In genomic region chr7:36029311-36029710, GRCh38 we compare ENCODE assay signal across 26 cellular contexts.
A peak's percentile ranks its signal among the peaks of the same experiment; 100 is the strongest.
DNase-seq lines count a peak whose midpoint lies in the region; ATAC-seq, FAIRE-seq and TF ChIP-seq lines count a peak whose summit lies in the region.
"Had no signal": no experiment of that assay in that cellular context is flagged by ENCODE, and none has a peak within 500 bp of the region (broad histone marks: within the 10 kb centered on the region; RNA-seq: fewer than 3 reads in every experiment).

No MANE protein-coding gene starts in this region.

- intact Hi-C loops in HepG2 (cut with micrococcal nuclease; ENCODE audit: unreplicated experiment), result no loop called here
- intact Hi-C loops in right lobe of liver (cut with DNase I), result no loop called here
- intact Hi-C loops in K562 (cut with micrococcal nuclease), result no loop called here
- intact Hi-C loops in activated CD8-positive, alpha-beta T cell treated with anti-CD3 and anti-CD28 coated beads for 36 hours (cut with micrococcal nuclease), result no loop called here

- peaks cover 4% of the 10 kb centered on the region for H3K27me3 Mint-ChIP-seq in nephron progenitor cell (ENCODE audit: low read depth, poor library complexity)
- H3K27me3 Mint-ChIP-seq in activated CD8-positive, alpha-beta T cell treated with anti-CD3 and anti-CD28 coated beads for 36 hours, result peaks cover 6% of the 10 kb centered on the region

- H3K4me1 Mint-ChIP-seq in nephron progenitor cell, result peaks cover 6% of the 10 kb centered on the region
- H3K4me1 Mint-ChIP-seq in activated CD8-positive, alpha-beta T cell treated with anti-CD3 and anti-CD28 coated beads for 36 hours (ENCODE audit: low read depth), result no peaks in the 10 kb centered on the region
- H3K4me1 Mint-ChIP-seq: CD14-positive monocyte; CD8-positive, alpha-beta memory T cell had no signal

- ATAC-seq in HepG2, result no peak
- ATAC-seq in right lobe of liver, result no peak
- no peak for ATAC-seq in K562
- ATAC-seq in HG03442 (IDR thresholded peaks at IDR 0.05; ENCODE audit: unreplicated experiment), result no peak
- ATAC-seq in activated CD8-positive, alpha-beta T cell treated with anti-CD3 and anti-CD28 coated beads for 36 hours, result no peak
- ATAC-seq: GM23338, HCT116 had no signal

- peak overlapping the region; percentile 19 for H3K27ac Mint-ChIP-seq in nephron progenitor cell
- H3K27ac Mint-ChIP-seq in activated CD8-positive, alpha-beta T cell treated with anti-CD3 and anti-CD28 coated beads for 36 hours, result no peak overlapping the region
- H3K27ac Mint-ChIP-seq: CD14-positive monocyte; CD4-positive, alpha-beta T cell; CD8-positive, alpha-beta memory T cell; GM23338; H9 had no signal

- H3K9me3 ChIP-seq in HepG2 (ENCODE audit: low read length) (no peaks in the 10 kb centered on the region), right lobe of liver (no peaks in the 10 kb centered on the region), K562 (replicated peaks; ENCODE audit: control insufficient read depth, insufficient read depth, low read depth, low read length) (no peaks in the 10 kb centered on the region)
- H3K9me3 ChIP-seq: BE2C; BLaER1 treated with 17β-estradiol and CSF1 and Interleukin-3, amounts not matched to agents 10 nM and 100 nM had no signal

- H3K36me3 ChIP-seq in HepG2 (replicated peaks in 1 of 2; ENCODE audit: control insufficient read depth in 1 of 2, insufficient read depth in 2 of 2, low read length in 2 of 2) (no peaks in the 10 kb centered on the region), right lobe of liver (no peaks in the 10 kb centered on the region), K562 (ENCODE audit: control insufficient read depth, insufficient read depth, low read length) (no peaks in the 10 kb centered on the region)
- H3K36me3 ChIP-seq: BE2C; BLaER1 treated with 17β-estradiol and CSF1 and Interleukin-3, amounts not matched to agents 10 nM and 100 nM had no signal

- H3K27ac ChIP-seq in HepG2 (ENCODE audit: extremely low read length, insufficient read depth, low read length), result no peak overlapping the region
- H3K27ac ChIP-seq in right lobe of liver, result no peak overlapping the region
- no peak overlapping the region for H3K27ac ChIP-seq in K562 (ENCODE audit: extremely low read depth, low read depth, low read length)
- H3K27ac ChIP-seq: 22Rv1; BLaER1 treated with 17β-estradiol and CSF1 and Interleukin-3, amounts not matched to agents 10 nM and 100 nM had no signal

- H3K4me3 ChIP-seq in HepG2 (replicated peaks in 1 of 3; ENCODE audit: insufficient read depth in 1 of 3, low read depth in 2 of 3, low read length in 3 of 3), result no peak overlapping the region
- H3K4me3 ChIP-seq in right lobe of liver, result no peak overlapping the region
- H3K4me3 ChIP-seq in K562, result no peak overlapping the region
- H3K4me3 ChIP-seq: BLaER1 treated with 17β-estradiol and CSF1 and Interleukin-3, amounts not matched to agents 10 nM and 100 nM; GM23338 had no signal

- H3K27me3 ChIP-seq in HepG2 (ENCODE audit: control insufficient read depth in 1 of 2, insufficient read depth in 2 of 2, low read length in 2 of 2) (peaks cover 0 to 8% of the 10 kb centered on the region in 2 experiments; a peak in 2 of 5 replicates), right lobe of liver (no peaks in the 10 kb centered on the region), K562 (ENCODE audit: control insufficient read depth in 2 of 2, insufficient read depth in 2 of 2, low read length in 2 of 2) (peaks cover 5 to 27% of the 10 kb centered on the region in 2 experiments; a peak in 3 of 5 replicates)
- H3K27me3 ChIP-seq: BE2C; BLaER1 treated with 17β-estradiol and CSF1 and Interleukin-3, amounts not matched to agents 10 nM and 100 nM had no signal

- H3K4me1 ChIP-seq in HepG2 (ENCODE audit: insufficient read depth, low read length) (no peaks in the 10 kb centered on the region), right lobe of liver (no peaks in the 10 kb centered on the region), K562 (replicated peaks in 1 of 2; ENCODE audit: control insufficient read depth in 2 of 2, insufficient read depth in 2 of 2, low read length in 2 of 2) (no peaks in the 10 kb centered on the region)
- H3K4me1 ChIP-seq: BE2C had no signal

- H3K79me2 ChIP-seq in HepG2 (ENCODE audit: insufficient read depth, low read length) (no peaks in the 10 kb centered on the region), K562 (ENCODE audit: control insufficient read depth, insufficient read depth, low read length) (no peaks in the 10 kb centered on the region)

- H4K20me1 ChIP-seq in HepG2 (ENCODE audit: insufficient read depth, low read length), result no peaks in the 10 kb centered on the region
- H4K20me1 ChIP-seq in K562 (replicated peaks; ENCODE audit: control insufficient read depth, insufficient read depth, low read length), result no peaks in the 10 kb centered on the region
- H4K20me1 ChIP-seq: BLaER1 treated with 17β-estradiol and CSF1 and Interleukin-3, amounts not matched to agents 10 nM and 100 nM had no signal

- DNase-seq in HepG2 (ENCODE audit: low spot score) (no peak), right lobe of liver (no peak), K562 (ENCODE audit: extremely low read depth in 1 of 4, low spot score in 3 of 4) (no peak), nephron progenitor cell (no peak)
- DNase-seq in activated CD4-positive, alpha-beta T cell treated with anti-CD3 and anti-CD28 coated beads for 4 hours, result no peak
- DNase-seq in activated CD8-positive, alpha-beta T cell treated with anti-CD3 and anti-CD28 coated beads for 36 hours, result no peak
- DNase-seq: ACHN; AML-193; BE2C; CD4-positive, alpha-beta T cell; CD8-positive, alpha-beta memory T cell; DMS 273 treated with DMSO at 0.1 percent for 48 hours; DMS79; EL; GDM1; H9 had no signal

- no peaks in the 10 kb centered on the region for H3K9me3 Mint-ChIP-seq in nephron progenitor cell
- no peaks in the 10 kb centered on the region for H3K9me3 Mint-ChIP-seq in activated CD8-positive, alpha-beta T cell treated with anti-CD3 and anti-CD28 coated beads for 36 hours
- H3K9me3 Mint-ChIP-seq: CD4-positive, alpha-beta T cell; CD8-positive, alpha-beta memory T cell; H9 had no signal

- no peak for FAIRE-seq in HepG2 (lab: Jason Lieb, UNC)
- no peak for FAIRE-seq in K562 (lab: Jason Lieb, UNC)
- FAIRE-seq: A204.1, D721Med, GM12891, GM18507 had no signal

- H2AFZ ChIP-seq in HepG2 (ENCODE audit: low read length) (no peak overlapping the region), K562 (ENCODE audit: low read depth, low read length) (no peak overlapping the region)
- H2AFZ ChIP-seq: GM23338 had no signal

- BruUV-seq in HepG2 (replicated peaks; lab: Mats Ljungman, UMichigan) (no TSS peak), K562 (replicated peaks; lab: Mats Ljungman, UMichigan) (no TSS peak)

- POLR2A ChIA-PET in HepG2 (lab: Yijun Ruan, JAX), result no interaction called here
- POLR2A ChIA-PET in K562 (lab: Yijun Ruan, JAX), result no interaction called here
- POLR2A ChIA-PET in activated CD8-positive, alpha-beta T cell treated with anti-CD3 and anti-CD28 coated beads for 36 hours (lab: Charles Lee), result no interaction called here

- in situ Hi-C loops in HepG2 (cut with HindIII; ENCODE audit: extremely low pct_ligation_motif_present, low pct_unique_long_range_greater_than_20kb) (no loop called here), K562 (cut with MboI) (no loop called here)

- no peaks in the 10 kb centered on the region for H3K36me3 Mint-ChIP-seq in nephron progenitor cell (ENCODE audit: low read depth)
- no peaks in the 10 kb centered on the region for H3K36me3 Mint-ChIP-seq in activated CD8-positive, alpha-beta T cell treated with anti-CD3 and anti-CD28 coated beads for 36 hours (ENCODE audit: low read depth)
- H3K36me3 Mint-ChIP-seq: CD14-positive monocyte had no signal

- H3K9me1 ChIP-seq in K562 (ENCODE audit: control insufficient read depth, insufficient read depth, low read length), result peaks cover 2% of the 10 kb centered on the region

- TF ChIP-seq POLR2A in HepG2 (IDR thresholded peaks at IDR 0.05; ENCODE audit: insufficient read depth in 1 of 2, low read depth in 2 of 2, low read length in 2 of 2) (no peak), right lobe of liver (IDR thresholded peaks at IDR 0.05) (no peak), K562 (conservative IDR thresholded peaks at IDR 0.05) (no peak)

- TF ChIP-seq RAD21 in HepG2 (CRISPR knock-in tag; IDR thresholded peaks at IDR 0.05), result no peak
- no peak for TF ChIP-seq RAD21 in K562 (CRISPR knock-in tag; conservative IDR thresholded peaks at IDR 0.05 in 1 of 2, IDR thresholded peaks at IDR 0.05 in 1 of 2)

- CTCF ChIA-PET in HepG2 (lab: Yijun Ruan, JAX; ENCODE audit: low intra/inter-chr PET ratio, low total read pairs) (no interaction called here), K562 (lab: Yijun Ruan, JAX; ENCODE audit: low intra/inter-chr PET ratio) (no interaction called here)
- CTCF ChIA-PET in activated CD8-positive, alpha-beta T cell treated with anti-CD3 and anti-CD28 coated beads for 36 hours (lab: Charles Lee), result interaction anchor here (0.9 to 1.0 kb wide), 2 partner anchors 48 to 290 kb away, joined by 3 to 4 read pairs; no protein-coding TSS in a partner anchor

- no peak for TF ChIP-seq EP300 in HepG2 (IDR thresholded peaks at IDR 0.05; ENCODE audit: low read depth in 2 of 2, low read length in 2 of 2)
- TF ChIP-seq EP300 in HepG2 (CRISPR knock-in tag; IDR thresholded peaks at IDR 0.05; ENCODE audit: borderline replicate concordance), result no peak
- TF ChIP-seq EP300 in K562 (IDR thresholded peaks at IDR 0.05; ENCODE audit: low read length), result no peak

- H3K4me3 Mint-ChIP-seq in nephron progenitor cell, result no peak overlapping the region
- no peak overlapping the region for H3K4me3 Mint-ChIP-seq in activated CD8-positive, alpha-beta T cell treated with anti-CD3 and anti-CD28 coated beads for 36 hours
- H3K4me3 Mint-ChIP-seq: CD14-positive monocyte; CD4-positive, alpha-beta T cell; CD8-positive, alpha-beta memory T cell; GM23338; H9 had no signal

- TF ChIP-seq CTCF in HepG2 (CRISPR knock-in tag; IDR thresholded peaks at IDR 0.05), result no peak
- no peak for TF ChIP-seq CTCF in right lobe of liver (IDR thresholded peaks at IDR 0.05)
- no peak for TF ChIP-seq CTCF in K562 (IDR thresholded peaks at IDR 0.05 in 2 of 3, conservative IDR thresholded peaks at IDR 0.05 in 1 of 3; ENCODE audit: insufficient read depth in 2 of 3, low read depth in 1 of 3, low read length in 3 of 3)
- TF ChIP-seq CTCF in nephron progenitor cell (IDR thresholded peaks at IDR 0.05), result no peak
- TF ChIP-seq CTCF in activated CD8-positive, alpha-beta T cell treated with anti-CD3 and anti-CD28 coated beads for 36 hours (IDR thresholded peaks at IDR 0.05), result no peak

- H3K9ac ChIP-seq in HepG2 (ENCODE audit: insufficient read depth, low read depth, low read length), result no peak overlapping the region
- no peak overlapping the region for H3K9ac ChIP-seq in K562 (ENCODE audit: insufficient read depth in 1 of 2, low read depth in 2 of 2, low read length in 2 of 2)
- H3K9ac ChIP-seq: BLaER1 treated with 17β-estradiol and CSF1 and Interleukin-3, amounts not matched to agents 10 nM and 100 nM had no signal

- H3K4me2 ChIP-seq in HepG2 (ENCODE audit: low read depth, low read length) (no peak overlapping the region), K562 (ENCODE audit: insufficient read depth, low read length) (no peak overlapping the region)
- H3K4me2 ChIP-seq: GM23338 had no signal

- 42% methylated on average over 4 of the region's 4 CpGs for WGBS in HepG2 (ENCODE audit: low lambda C conversion rate)
- WGBS in right lobe of liver (ENCODE audit: insufficient coverage, low coverage, low lambda C conversion rate, missing lambda C conversion rate), result 49% methylated on average over 4 of the region's 4 CpGs
- 0% methylated on average over 4 of the region's 4 CpGs for WGBS in K562 (ENCODE audit: insufficient coverage, low coverage, missing lambda C conversion rate)

Comparison
In these comparisons a context has a peak if more than half of its experiments do, and no peak if none do; other contexts are left out.
1. Of the 241 proteins assayed by ChIP-seq in both HepG2 and K562: peak only in HepG2: none; only in K562: MAFG; in both: MAFF and MAFK; in neither: 238.